ENCODE assay signal across 15 cellular contexts in the genomic region with DNA sequence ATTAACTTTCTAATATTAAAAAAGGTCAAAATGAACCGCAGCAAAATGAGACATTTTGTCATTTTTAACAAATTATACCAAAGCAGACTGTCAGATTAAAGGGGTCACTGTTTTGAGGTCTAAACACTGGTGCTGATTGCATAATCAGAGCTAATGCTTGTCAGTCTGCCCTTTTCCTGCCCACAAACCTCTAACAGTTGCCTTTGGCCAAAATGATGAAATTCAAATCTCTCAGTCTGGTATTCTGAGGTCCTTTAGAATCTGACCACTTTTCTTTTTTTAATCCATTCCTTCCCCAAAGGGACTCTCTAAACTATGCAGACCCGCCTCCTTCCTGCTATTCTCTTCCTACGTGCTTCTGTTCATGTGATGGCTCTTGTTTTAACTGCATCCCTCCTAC.
DNase-seq lines count a peak whose midpoint lies in the region; ATAC-seq and TF ChIP-seq lines count a peak whose summit lies in the region.
"Had no signal": no experiment of that assay in that cellular context is flagged by ENCODE, and none has a peak within 500 bp of the region (broad histone marks: within the 10 kb centered on the region; RNA-seq: fewer than 3 reads in every experiment).

No MANE protein-coding gene starts in this region.

- peak overlapping the region; percentile 80 to 82 for H3K27ac ChIP-seq in breast epithelium
- no peak overlapping the region for H3K27ac ChIP-seq in aorta (ENCODE audit: low read depth in 1 of 2, low read length in 2 of 2)
- H3K27ac ChIP-seq: upper lobe of left lung had no signal

- 73 to 75% methylated on average over 3 of the region's 3 CpGs for WGBS in aorta, 2 donors

- H3K4me3 ChIP-seq in NB4 (ENCODE audit: low read depth, low read length), result peak overlapping the region; percentile 39
- H3K4me3 ChIP-seq in breast epithelium, result no peak overlapping the region
- H3K4me3 ChIP-seq in aorta (ENCODE audit: low read length in 2 of 2), result no peak overlapping the region
- H3K4me3 ChIP-seq: upper lobe of left lung had no signal

- H3K27me3 ChIP-seq in breast epithelium, result no peaks in the 10 kb centered on the region
- no peaks in the 10 kb centered on the region for H3K27me3 ChIP-seq in aorta (ENCODE audit: control insufficient read depth in 1 of 2, insufficient read depth in 2 of 2, low read length in 1 of 2)
- H3K27me3 ChIP-seq: upper lobe of left lung had no signal

- TF ChIP-seq CTCF in NB4 (IDR thresholded peaks at IDR 0.05; ENCODE audit: low read depth, low read length), result no peak
- TF ChIP-seq CTCF in breast epithelium (IDR thresholded peaks at IDR 0.05), result no peak

- ATAC-seq in aorta (ENCODE audit: low FRiP score) (no peak), GM18870 (IDR thresholded peaks at IDR 0.05; ENCODE audit: unreplicated experiment) (no peak)
- ATAC-seq: left ventricle myocardium superior had no signal

- peak; percentile 1 for DNase-seq in ELR (ENCODE audit: low read depth)
- DNase-seq in NB4 (ENCODE audit: low read depth), result peak; percentile 94
- peak in 1 of 2 donors; percentile 29 for DNase-seq in breast epithelium (ENCODE audit: low spot score in 2 of 2)
- peak; percentile 79 for DNase-seq in renal cortical epithelial cell (ENCODE audit: low read depth)
- DNase-seq in aorta, result no peak
- no peak for DNase-seq in NCI-H2196 treated with DMSO at 0.1 percent for 48 hours (lab: John Stamatoyannopoulos, UW; ENCODE audit: unreplicated experiment)
- DNase-seq: activated B cell treated with CpG ODN at 0.5 μM for 24 hours; activated CD8-positive, alpha-beta memory T cell treated with anti-CD3 and anti-CD28 coated beads, Interleukin-2, amount 50 U/mL, for 4 hours; CD4-positive, alpha-beta T cell; cerebellar nuclear complex; left ventricle myocardium superior; MM.1S; natural killer cell had no signal

- no peaks in the 10 kb centered on the region for H3K9me3 ChIP-seq in breast epithelium
- no peaks in the 10 kb centered on the region for H3K9me3 ChIP-seq in aorta (ENCODE audit: control insufficient read depth, low read length)
- H3K9me3 ChIP-seq: upper lobe of left lung had no signal

- H3K4me1 ChIP-seq in breast epithelium (no peaks in the 10 kb centered on the region), aorta (ENCODE audit: control insufficient read depth in 1 of 2, insufficient read depth in 2 of 2, low read length in 2 of 2) (peaks cover 0 to 1% of the 10 kb centered on the region in 2 donors)

- no peak for TF ChIP-seq POLR2A in NB4 (IDR thresholded peaks at IDR 0.05; ENCODE audit: extremely low read depth, insufficient read length)
- TF ChIP-seq POLR2A in breast epithelium (IDR thresholded peaks at IDR 0.05), result no peak

- H3K36me3 ChIP-seq in breast epithelium (no peaks in the 10 kb centered on the region), aorta (ENCODE audit: control insufficient read depth in 1 of 2, insufficient read depth in 2 of 2, low read length in 1 of 2) (no peaks in the 10 kb centered on the region)
- H3K36me3 ChIP-seq: upper lobe of left lung had no signal

- intact Hi-C loops in breast epithelium (cut with DNase I; ENCODE audit: low total_unique reads), result no loop called here
- intact Hi-C loops in aorta (cut with DNase I), result no loop called here

Comparison
In these comparisons a context has a peak if more than half of its experiments do, and no peak if none do; other contexts are left out.
1. DNase-seq: peak in ELR (single experiment), NB4 (single experiment) and renal cortical epithelial cell (single experiment); none in aorta (0 of 2) and NCI-H2196 treated with DMSO at 0.1 percent for 48 hours (single experiment).
2. H3K27ac ChIP-seq: peak in breast epithelium (2 of 2); none in aorta (0 of 2).